Comparison of ENCODE assay signal across 32 cellular contexts in the genomic region with DNA sequence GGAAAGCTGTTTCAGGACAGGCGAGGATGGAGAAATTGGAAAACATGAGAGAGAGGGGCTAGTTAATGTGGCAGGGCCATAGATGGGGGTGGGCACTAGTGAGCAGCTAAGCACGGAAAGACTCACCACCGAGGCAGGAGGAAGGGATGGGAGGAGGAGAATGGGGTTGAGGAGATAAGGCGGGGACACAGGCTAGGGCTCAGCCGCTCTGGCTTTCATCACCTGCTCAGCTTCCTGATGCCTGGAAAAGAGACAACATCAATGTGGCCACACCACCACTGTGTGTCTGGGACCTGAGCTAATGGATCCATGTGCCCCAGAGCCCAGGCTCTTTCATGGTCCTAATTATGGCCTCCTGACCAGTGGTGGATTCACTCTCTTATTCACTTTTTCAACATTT. TPM values are rescaled to one million over a fixed set of nuclear protein-coding genes. Genes with fewer than 3 reads are reported as not detected.
"Had no signal": no experiment of that assay in that cellular context is flagged by ENCODE, and none has a peak within 500 bp of the region (broad histone marks: within the 10 kb centered on the region; RNA-seq: fewer than 3 reads in every experiment).

No MANE protein-coding gene starts in this region.

- H3K4me1 ChIP-seq: colonic mucosa, esophagus muscularis mucosa, foreskin keratinocyte had no signal

- H3K9me3 Mint-ChIP-seq: activated B cell treated with CpG ODN at 0.5 μM for 24 hours; activated CD4-positive, alpha-beta memory T cell treated with anti-CD3 and anti-CD28 coated beads for 36 hours; activated CD4-positive, alpha-beta T cell treated with anti-CD3 and anti-CD28 coated beads, Interleukin-2, amount 10 ng/mL, durations not matched to agents 24 days and 14 days; activated naive CD4-positive, alpha-beta T cell treated with anti-CD3 and anti-CD28 coated beads, Interleukin-2, amount 10 ng/mL, durations not matched to agents 7 days and 5 days; activated T-cell treated with anti-CD3 and anti-CD28 coated beads, Interleukin-2, amount 50 U/mL, for 24 hours; activated T-cell treated with anti-CD3 and anti-CD28 coated beads, Interleukin-2, amount 50 U/mL, for 72 hours; T-helper 2 cell treated with Interferon-gamma antibody and Interleukin-4, amounts not matched to agents 5 μg/mL and 100 μg/mL, for 36 hours had no signal

- H3K36me3 ChIP-seq: brain microvascular endothelial cell, colonic mucosa, gastrocnemius medialis, heart left ventricle, WERI-Rb-1 had no signal

- DNase-seq: activated B cell treated with CpG ODN at 0.5 μM for 24 hours; activated CD4-positive, alpha-beta memory T cell treated with anti-CD3 and anti-CD28 coated beads for 36 hours; activated CD4-positive, alpha-beta T cell treated with anti-CD3 and anti-CD28 coated beads for 36 hours; activated CD4-positive, alpha-beta T cell treated with anti-CD3 and anti-CD28 coated beads, Interleukin-2, amount 10 ng/mL, durations not matched to agents 24 days and 14 days; activated CD8-positive, alpha-beta memory T cell treated with anti-CD3 and anti-CD28 coated beads, Interleukin-2, amount 10 ng/mL, durations not matched to agents 7 days and 5 days; activated CD8-positive, alpha-beta memory T cell treated with anti-CD3 and anti-CD28 coated beads, Interleukin-2, amount 50 U/mL, for 4 hours; activated CD8-positive, alpha-beta T cell treated with anti-CD3 and anti-CD28 coated beads, Interleukin-2, amount 10 ng/mL, durations not matched to agents 7 days and 5 days; activated gamma-delta T cell; activated naive CD4-positive, alpha-beta T cell; activated naive CD4-positive, alpha-beta T cell treated with anti-CD3 and anti-CD28 coated beads, Interleukin-2, amount 10 ng/mL, durations not matched to agents 7 days and 5 days; activated T-cell treated with anti-CD3 and anti-CD28 coated beads, Interleukin-2, amount 50 U/mL, for 24 hours; activated T-cell treated with anti-CD3 and anti-CD28 coated beads, Interleukin-2, amount 50 U/mL, for 72 hours; amniotic stem cell; anterior cingulate cortex; brain microvascular endothelial cell; caudate nucleus; colonic mucosa; effector CD8-positive, alpha-beta T cell; erythroblast; gastrocnemius medialis; glutamatergic neuron; heart left ventricle; T-helper 1 cell; T-helper 17 cell; T1000; WERI-Rb-1 had no signal

- H3K36me3 Mint-ChIP-seq: activated CD4-positive, alpha-beta memory T cell treated with anti-CD3 and anti-CD28 coated beads for 36 hours; activated CD8-positive, alpha-beta memory T cell treated with anti-CD3 and anti-CD28 coated beads, Interleukin-2, amount 10 ng/mL, durations not matched to agents 7 days and 5 days; activated naive CD4-positive, alpha-beta T cell treated with anti-CD3 and anti-CD28 coated beads, Interleukin-2, amount 10 ng/mL, durations not matched to agents 7 days and 5 days; activated naive CD8-positive, alpha-beta T cell had no signal

- H3K27me3 ChIP-seq: brain microvascular endothelial cell, colonic mucosa, esophagus muscularis mucosa, foreskin keratinocyte, gastrocnemius medialis, heart left ventricle had no signal

- H3K4me3 ChIP-seq: colonic mucosa, esophagus muscularis mucosa, gastrocnemius medialis, heart left ventricle had no signal

- H3K9me3 ChIP-seq: colonic mucosa, esophagus muscularis mucosa, gastrocnemius medialis had no signal

- FAIRE-seq: astrocyte had no signal

- H3K27ac Mint-ChIP-seq: activated B cell treated with CpG ODN at 0.5 μM for 24 hours; activated CD4-positive, alpha-beta memory T cell treated with anti-CD3 and anti-CD28 coated beads for 36 hours; activated CD4-positive, alpha-beta T cell treated with anti-CD3 and anti-CD28 coated beads for 36 hours; activated CD4-positive, alpha-beta T cell treated with anti-CD3 and anti-CD28 coated beads, Interleukin-2, amount 10 ng/mL, durations not matched to agents 24 days and 14 days; activated CD8-positive, alpha-beta memory T cell treated with anti-CD3 and anti-CD28 coated beads, Interleukin-2, amount 10 ng/mL, durations not matched to agents 7 days and 5 days; activated CD8-positive, alpha-beta T cell treated with anti-CD3 and anti-CD28 coated beads, Interleukin-2, amount 10 ng/mL, durations not matched to agents 7 days and 5 days; activated naive CD4-positive, alpha-beta T cell treated with anti-CD3 and anti-CD28 coated beads, Interleukin-2, amount 10 ng/mL, durations not matched to agents 7 days and 5 days; activated naive CD8-positive, alpha-beta T cell; activated T-cell treated with anti-CD3 and anti-CD28 coated beads, Interleukin-2, amount 50 U/mL, for 24 hours; activated T-cell treated with anti-CD3 and anti-CD28 coated beads, Interleukin-2, amount 50 U/mL, for 72 hours; T-helper 17 cell; T-helper 2 cell treated with Interferon-gamma antibody and Interleukin-4, amounts not matched to agents 5 μg/mL and 100 μg/mL, for 36 hours had no signal

- ATAC-seq: activated CD4-positive, alpha-beta T cell treated with anti-CD3 and anti-CD28 coated beads for 36 hours; activated CD4-positive, CD25-positive, alpha-beta regulatory T cell treated with anti-CD3 and anti-CD28 coated beads, Interleukin-2, amount 50 U/mL, for 24 hours; activated CD8-positive, alpha-beta memory T cell treated with anti-CD3 and anti-CD28 coated beads, Interleukin-2, amount 10 ng/mL, durations not matched to agents 7 days and 5 days; activated CD8-positive, alpha-beta T cell treated with anti-CD3 and anti-CD28 coated beads, Interleukin-2, amount 10 ng/mL, durations not matched to agents 7 days and 5 days; activated T-cell treated with anti-CD3 and anti-CD28 coated beads, Interleukin-2, amount 50 U/mL, for 72 hours; foreskin keratinocyte; gastrocnemius medialis; heart left ventricle; T-helper 17 cell had no signal

- H3K27ac ChIP-seq: brain microvascular endothelial cell, colonic mucosa, esophagus muscularis mucosa, foreskin keratinocyte, gastrocnemius medialis, heart left ventricle, WERI-Rb-1 had no signal

RNA-seq across cellular contexts. Expression of a gene that starts 38.9 kb away (rescaled TPM):
- total RNA-seq: activated CD8-positive, alpha-beta T cell treated with anti-CD3 and anti-CD28 coated beads, Interleukin-2, amount 10 ng/mL, durations not matched to agents 7 days and 5 days had no signal
- polyA plus RNA-seq: foreskin keratinocyte had no signal
